In genomic region chr17:75524971-75525805, GRCh38 we compare ENCODE assay signal across 8 cellular contexts.
A peak's percentile ranks its signal among the peaks of the same experiment; 100 is the strongest.
DNase-seq lines count a peak whose midpoint lies in the region; ATAC-seq and TF ChIP-seq lines count a peak whose summit lies in the region.

TSS of gene LLGL2 (plus strand) at chr17:75525697. CDS start at chr17:75543427, 17,730 bp downstream.

- no peaks in the 10 kb centered on the region for H3K27me3 Mint-ChIP-seq in stimulated activated memory B cell treated with anti-CD40 and anti-IgM and Interleukin-4, amounts not matched to agents 10 μg/mL and 1 μg/mL and 100 μg/mL, for 72 hours

- TF ChIP-seq CTCF in C4-2B (conservative IDR thresholded peaks at IDR 0.05) (peak; percentile 81), HL-60 (IDR thresholded peaks at IDR 0.05; ENCODE audit: insufficient read depth, low read length) (no peak)

- peaks cover 4% of the 10 kb centered on the region for H3K4me1 ChIP-seq in muscle layer of colon (ENCODE audit: insufficient read depth, low read length)

- H3K9ac ChIP-seq in muscle layer of colon (ENCODE audit: low read length) = no peak within 1 kb of the TSS

- H3K36me3 ChIP-seq in muscle layer of colon (ENCODE audit: insufficient read depth, low read length) = no peaks in the 10 kb centered on the region

- H3K36me3 Mint-ChIP-seq in stimulated activated memory B cell treated with anti-CD40 and anti-IgM and Interleukin-4, amounts not matched to agents 10 μg/mL and 1 μg/mL and 100 μg/mL, for 72 hours = no peaks in the 10 kb centered on the region

- H3K4me1 Mint-ChIP-seq in stimulated activated memory B cell treated with anti-CD40 and anti-IgM and Interleukin-4, amounts not matched to agents 10 μg/mL and 1 μg/mL and 100 μg/mL, for 72 hours = peaks cover 17% of the 10 kb centered on the region

- H3K9me3 ChIP-seq in muscle layer of colon (ENCODE audit: low read length) = no peaks in the 10 kb centered on the region

- peaks cover 4% of the 10 kb centered on the region for H3K27me3 ChIP-seq in HL-60 (ENCODE audit: insufficient read depth, poor library complexity, severe bottlenecking)
- peaks cover 0 to 10% of the 10 kb centered on the region in 2 donors for H3K27me3 ChIP-seq in muscle layer of colon (ENCODE audit: control insufficient read depth in 1 of 2, insufficient read depth in 2 of 2, low read length in 2 of 2)

- no peak within 1 kb of the TSS for H3K27ac Mint-ChIP-seq in stimulated activated memory B cell treated with anti-CD40 and anti-IgM and Interleukin-4, amounts not matched to agents 10 μg/mL and 1 μg/mL and 100 μg/mL, for 72 hours

- peak; percentile 84 for ATAC-seq in GM19452 (IDR thresholded peaks at IDR 0.05; ENCODE audit: unreplicated experiment)
- ATAC-seq in stimulated activated memory B cell treated with anti-CD40 and anti-IgM and Interleukin-4, amounts not matched to agents 10 μg/mL and 1 μg/mL and 100 μg/mL, for 72 hours = peak; percentile 95

- H3K4me3 ChIP-seq in HL-60 (replicated peaks; ENCODE audit: insufficient read depth, low read length) (peak within 1 kb of the TSS; percentile 58), muscle layer of colon (ENCODE audit: low read depth in 1 of 2, low read length in 2 of 2) (peak within 1 kb of the TSS; percentile 50 to 70)

- no peaks in the 10 kb centered on the region for H3K9me3 Mint-ChIP-seq in stimulated activated memory B cell treated with anti-CD40 and anti-IgM and Interleukin-4, amounts not matched to agents 10 μg/mL and 1 μg/mL and 100 μg/mL, for 72 hours

- peak within 1 kb of the TSS; percentile 92 for H3K27ac ChIP-seq in C4-2B
- H3K27ac ChIP-seq in HL-60 (replicated peaks) = no peak within 1 kb of the TSS
- H3K27ac ChIP-seq in muscle layer of colon (ENCODE audit: low read depth, low read length) = peak within 1 kb of the TSS; percentile 27

- H3K4me3 Mint-ChIP-seq in stimulated activated memory B cell treated with anti-CD40 and anti-IgM and Interleukin-4, amounts not matched to agents 10 μg/mL and 1 μg/mL and 100 μg/mL, for 72 hours = peak within 1 kb of the TSS; percentile 75

- peak; percentile 42 to 58 for DNase-seq in HL-60 (ENCODE audit: low read depth in 1 of 2, low spot score in 1 of 2)
- peak; percentile 77 for DNase-seq in NOMO-1 treated with DMSO at 0.1 percent for 48 hours (lab: John Stamatoyannopoulos, UW; ENCODE audit: unreplicated experiment)
- DNase-seq in activated CD8-positive, alpha-beta memory T cell treated with anti-CD3 and anti-CD28 coated beads, Interleukin-2, amount 50 U/mL, for 24 hours (ENCODE audit: extremely low read depth) = peak; percentile 21
- peak; percentile 87 for DNase-seq in epidermal melanocyte (ENCODE audit: insufficient read length, low spot score)

Comparison
In these comparisons a context has a peak if more than half of its experiments do, and no peak if none do; other contexts are left out.
1. DNase-seq: peak in every context shown above with its lines; median percentile 87 in epidermal melanocyte; 77 in NOMO-1 treated with DMSO at 0.1 percent for 48 hours; 50 in HL-60; 21 in activated CD8-positive, alpha-beta memory T cell treated with anti-CD3 and anti-CD28 coated beads, Interleukin-2, amount 50 U/mL, for 24 hours.